In the genomic region with DNA sequence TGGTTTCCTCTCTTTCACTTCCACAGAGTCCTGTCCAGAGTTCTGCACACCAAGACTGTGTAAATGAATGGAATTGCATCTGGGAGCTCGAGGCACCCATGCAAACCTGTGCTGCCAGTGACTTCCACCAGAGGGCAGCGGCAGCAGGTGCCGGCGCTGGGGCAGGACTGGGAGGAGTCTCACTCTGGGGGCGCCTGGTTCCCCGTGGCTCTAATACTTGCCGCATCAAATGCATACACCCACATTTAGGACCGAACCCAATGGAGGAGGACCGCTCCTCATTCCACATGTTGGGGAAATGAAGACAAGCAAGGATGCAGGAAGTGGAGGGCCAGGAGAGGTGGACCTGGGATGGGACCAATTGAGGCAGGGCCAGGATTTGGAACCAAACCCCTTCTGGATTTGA, we compare ENCODE assay signal across 8 cellular contexts. TPM values are rescaled to one million over a fixed set of nuclear protein-coding genes. Genes with fewer than 3 reads are reported as not detected.
A peak's percentile ranks its signal among the peaks of the same experiment; 100 is the strongest.
DNase-seq lines count a peak whose midpoint lies in the region.

No MANE protein-coding gene starts in this region.

- H3K9me3 Mint-ChIP-seq in T-helper 1 cell treated with Interleukin-12 subunit alpha and Interleukin-12 subunit beta and Interleukin-4 antibody, amounts not matched to agents 30 μg/mL and 1 μg/mL, for 36 hours: no peaks in the 10 kb centered on the region
- H3K9me3 Mint-ChIP-seq in immature natural killer cell: no peaks in the 10 kb centered on the region

- H3K27me3 Mint-ChIP-seq in T-helper 1 cell treated with Interleukin-12 subunit alpha and Interleukin-12 subunit beta and Interleukin-4 antibody, amounts not matched to agents 30 μg/mL and 1 μg/mL, for 36 hours (ENCODE audit: low read depth): peaks cover 17% of the 10 kb centered on the region
- peaks cover 2 to 3% (median 3%) of the 10 kb centered on the region in 3 donors for H3K27me3 Mint-ChIP-seq in immature natural killer cell (ENCODE audit: low read depth in 3 of 3)

- H3K4me1 ChIP-seq in adipocyte (ENCODE audit: control insufficient read depth, insufficient read depth, low read length): no peaks in the 10 kb centered on the region

- no peak overlapping the region for H3K4me3 ChIP-seq in adipocyte (ENCODE audit: low read length)

- no peak overlapping the region for H3K9ac ChIP-seq in adipocyte (ENCODE audit: low read length)

- peaks cover 33% of the 10 kb centered on the region for H3K27me3 ChIP-seq in adipocyte (replicated peaks; ENCODE audit: control insufficient read depth, insufficient read depth, low read length)

- peaks cover 33% of the 10 kb centered on the region for H3K4me1 Mint-ChIP-seq in T-helper 1 cell treated with Interleukin-12 subunit alpha and Interleukin-12 subunit beta and Interleukin-4 antibody, amounts not matched to agents 30 μg/mL and 1 μg/mL, for 36 hours (ENCODE audit: low read depth)
- H3K4me1 Mint-ChIP-seq in immature natural killer cell: peaks cover 45 to 54% of the 10 kb centered on the region in 2 donors

- peaks cover 23% of the 10 kb centered on the region for H3K36me3 Mint-ChIP-seq in T-helper 1 cell treated with Interleukin-12 subunit alpha and Interleukin-12 subunit beta and Interleukin-4 antibody, amounts not matched to agents 30 μg/mL and 1 μg/mL, for 36 hours (ENCODE audit: low read depth)
- H3K36me3 Mint-ChIP-seq in immature natural killer cell: peaks cover 0 to 8% (median 0%) of the 10 kb centered on the region in 3 donors

- peaks cover 12% of the 10 kb centered on the region for H3K9me3 ChIP-seq in adipocyte (ENCODE audit: control insufficient read depth, low read length)

- no peak overlapping the region for H3K27ac Mint-ChIP-seq in T-helper 1 cell treated with Interleukin-12 subunit alpha and Interleukin-12 subunit beta and Interleukin-4 antibody, amounts not matched to agents 30 μg/mL and 1 μg/mL, for 36 hours
- peak overlapping the region in 4 of 6 donors; percentile 51 to 78 (median 62) for H3K27ac Mint-ChIP-seq in immature natural killer cell

- H3K4me3 Mint-ChIP-seq in T-helper 1 cell treated with Interleukin-12 subunit alpha and Interleukin-12 subunit beta and Interleukin-4 antibody, amounts not matched to agents 30 μg/mL and 1 μg/mL, for 36 hours: peak overlapping the region; percentile 9
- peak overlapping the region; percentile 35 to 95 (median 85) for H3K4me3 Mint-ChIP-seq in immature natural killer cell

- no peaks in the 10 kb centered on the region for H3K36me3 ChIP-seq in adipocyte (ENCODE audit: control insufficient read depth, insufficient read depth, low read length, severe bottlenecking)

- DNase-seq in ELR (ENCODE audit: low read depth) (peak; percentile 60), HT-29 (ENCODE audit: low spot score) (peak; percentile 72), adipocyte (ENCODE audit: low read depth) (peak; percentile 56), immature natural killer cell (peak; percentile 64 to 68 (median 66)), NCI-H1694 treated with DMSO at 0.1 percent for 48 hours (lab: John Stamatoyannopoulos, UW) (no peak), putamen (ENCODE audit: low spot score) (no peak)
- DNase-seq in stimulated activated CD4-positive, alpha-beta T cell treated with anti-CD3 and anti-CD28 coated beads, Interleukin-4, amount 100 ng/mL, for 24 hours: peak; percentile 85

RNA-seq across cellular contexts. Expression of a gene that starts 1.1 kb away (rescaled TPM):
- total RNA-seq in HT-29 (2014; rRNA removed; shearing (Covaris generic)): 0.53 and 2.1 TPM in 2 replicates
- polyA plus RNA-seq in immature natural killer cell: 10 to 100 TPM; 17.3 to 47.3 (median 19.1) TPM

RNA-seq across cellular contexts. Expression of a gene that starts 18.4 kb away (rescaled TPM):
- total RNA-seq in HT-29 (2014; rRNA removed; shearing (Covaris generic)): 1.4 and 2.6 TPM in 2 replicates
- under 1 TPM in 2 of 3 donors, not detected in 1; 0.41 to 0.43 TPM for polyA plus RNA-seq in immature natural killer cell

RNA-seq across cellular contexts. Expression of a gene that starts 46.1 kb away (rescaled TPM):
- 35.6 and 37.5 TPM in 2 replicates for total RNA-seq in HT-29 (2014; rRNA removed; shearing (Covaris generic))
- not detected for polyA plus RNA-seq in immature natural killer cell

RNA-seq across cellular contexts. Expression of a gene that starts 56.4 kb away (rescaled TPM):
- 96.5 and 102 TPM in 2 replicates for total RNA-seq in HT-29 (2014; rRNA removed; shearing (Covaris generic))
- 100 to 1,000 TPM; 292 to 631 (median 400) TPM for polyA plus RNA-seq in immature natural killer cell

Comparison
In these comparisons a context has a peak if more than half of its experiments do, and no peak if none do; other contexts are left out.
1. DNase-seq: peak in ELR (single experiment), HT-29 (single experiment), adipocyte (single experiment), immature natural killer cell (3 of 3) and stimulated activated CD4-positive, alpha-beta T cell treated with anti-CD3 and anti-CD28 coated beads, Interleukin-4, amount 100 ng/mL, for 24 hours (single experiment); none in NCI-H1694 treated with DMSO at 0.1 percent for 48 hours (single experiment) and putamen (single experiment).